In genomic region chr1:213568929-213569815, GRCh38 we compare ENCODE assay signal across 1 cellular context.
TF ChIP-seq lines count a peak whose summit lies in the region.

No MANE protein-coding gene starts in this region.

TF ChIP-seq in HepG2, 621 proteins besides CTCF, POLR2A, EP300 and RAD21 (continued from another document and continues in another):
- TF ChIP-seq ZBTB2 (CRISPR knock-in tag; IDR thresholded peaks at IDR 0.05; ENCODE audit: low read depth) = no peak
- no peak for TF ChIP-seq ZNF891 (CRISPR knock-in tag; IDR thresholded peaks at IDR 0.05)
- no peak for TF ChIP-seq NR2F1 (CRISPR knock-in tag; IDR thresholded peaks at IDR 0.05)
- TF ChIP-seq SALL2 (CRISPR knock-in tag; IDR thresholded peaks at IDR 0.05) = no peak
- no peak for TF ChIP-seq PLSCR1 (CRISPR knock-in tag; IDR thresholded peaks at IDR 0.05; ENCODE audit: borderline replicate concordance)
- TF ChIP-seq ZNF556 (CRISPR knock-in tag; IDR thresholded peaks at IDR 0.05; ENCODE audit: borderline replicate concordance) = 0 out of 2 replicates have a peak, but pooled peaks have one; percentile 17
- TF ChIP-seq BORCS8-MEF2B (CRISPR knock-in tag; IDR thresholded peaks at IDR 0.05) = no peak
- TF ChIP-seq POLR2G (IDR thresholded peaks at IDR 0.05; ENCODE audit: low read depth, low read length) = 0 out of 2 replicates have a peak, but pooled peaks have one; percentile 17
- no peak for TF ChIP-seq ZNF724P (CRISPR knock-in tag; IDR thresholded peaks at IDR 0.05; ENCODE audit: borderline replicate concordance)
- TF ChIP-seq HNF4A (CRISPR knock-in tag; IDR thresholded peaks at IDR 0.05) = peak; percentile 75
- TF ChIP-seq ZFP36L2 (CRISPR knock-in tag; IDR thresholded peaks at IDR 0.05) = no peak
- no peak for TF ChIP-seq GABPA (IDR thresholded peaks at IDR 0.05; ENCODE audit: low read depth, low read length)
- no peak for TF ChIP-seq GABPA (CRISPR knock-in tag; IDR thresholded peaks at IDR 0.05; ENCODE audit: low read depth)
- TF ChIP-seq ZNF572 (CRISPR knock-in tag; IDR thresholded peaks at IDR 0.05) = no peak
- TF ChIP-seq CCAR2 (optimal IDR thresholded peaks at IDR 0.05; ENCODE audit: low read depth, low read length) = no peak
- no peak for TF ChIP-seq SMC3 (IDR thresholded peaks at IDR 0.05; ENCODE audit: low read length)
- no peak for TF ChIP-seq ZNF280D (CRISPR knock-in tag; IDR thresholded peaks at IDR 0.05)
- no peak for TF ChIP-seq ZNF678 (CRISPR knock-in tag; IDR thresholded peaks at IDR 0.05)
- TF ChIP-seq ZNF224 (CRISPR knock-in tag; IDR thresholded peaks at IDR 0.05) = no peak
- TF ChIP-seq SMARCC2 (IDR thresholded peaks at IDR 0.05) = no peak
- TF ChIP-seq DBP (CRISPR knock-in tag; IDR thresholded peaks at IDR 0.05; ENCODE audit: not compliant biosample characterization) = no peak
- TF ChIP-seq KLF11 (CRISPR knock-in tag; IDR thresholded peaks at IDR 0.05) = no peak
- TF ChIP-seq ZNF629 (CRISPR knock-in tag; conservative IDR thresholded peaks at IDR 0.05) = no peak
- TF ChIP-seq FOSL2 (CRISPR knock-in tag; IDR thresholded peaks at IDR 0.05) = no peak
- no peak for TF ChIP-seq MLXIP (CRISPR knock-in tag; IDR thresholded peaks at IDR 0.05; ENCODE audit: borderline replicate concordance)
- TF ChIP-seq HOXA5 (CRISPR knock-in tag; IDR thresholded peaks at IDR 0.05) = no peak
- no peak; the same call in none of the 2 replicates for TF ChIP-seq ZMYM4 (CRISPR knock-in tag; IDR thresholded peaks at IDR 0.05)
- TF ChIP-seq NFRKB (IDR thresholded peaks at IDR 0.05) = no peak
- TF ChIP-seq ZNF713 (CRISPR knock-in tag; IDR thresholded peaks at IDR 0.05) = no peak
- TF ChIP-seq ZNF674 (CRISPR knock-in tag; IDR thresholded peaks at IDR 0.05; ENCODE audit: low read depth) = no peak
- no peak for TF ChIP-seq AKAP8 (CRISPR knock-in tag; IDR thresholded peaks at IDR 0.05)
- no peak for TF ChIP-seq FUBP1 (CRISPR knock-in tag; IDR thresholded peaks at IDR 0.05; ENCODE audit: borderline replicate concordance)
- TF ChIP-seq SAP130 (CRISPR knock-in tag; IDR thresholded peaks at IDR 0.05; ENCODE audit: low read depth) = 0 out of 2 replicates have a peak, but pooled peaks have one; percentile 41
- TF ChIP-seq ZNF30 (CRISPR knock-in tag; IDR thresholded peaks at IDR 0.05) = no peak
- no peak for TF ChIP-seq TFDP2 (CRISPR knock-in tag; IDR thresholded peaks at IDR 0.05)
- TF ChIP-seq KDM6A (CRISPR knock-in tag; IDR thresholded peaks at IDR 0.05; ENCODE audit: low read depth) = no peak
- no peak for TF ChIP-seq SRSF9 (IDR thresholded peaks at IDR 0.05; ENCODE audit: borderline replicate concordance, insufficient read depth, low read depth, low read length, poor library complexity, severe bottlenecking)
- TF ChIP-seq ZNF160 (CRISPR knock-in tag; IDR thresholded peaks at IDR 0.05) = no peak
- no peak; the same call in 1 of the 2 replicates for TF ChIP-seq TEF (CRISPR knock-in tag; IDR thresholded peaks at IDR 0.05)
- peak; percentile 75 for TF ChIP-seq RCOR2 (CRISPR knock-in tag; IDR thresholded peaks at IDR 0.05)
- TF ChIP-seq AGO1 (IDR thresholded peaks at IDR 0.05; ENCODE audit: low read depth, low read length, poor library complexity, severe bottlenecking) = no peak
- TF ChIP-seq ZNF530 (CRISPR knock-in tag; IDR thresholded peaks at IDR 0.05; ENCODE audit: low read depth) = no peak
- TF ChIP-seq ZNF75D (CRISPR knock-in tag; IDR thresholded peaks at IDR 0.05; ENCODE audit: borderline replicate concordance) = no peak
- TF ChIP-seq NRL (CRISPR knock-in tag; IDR thresholded peaks at IDR 0.05; ENCODE audit: borderline replicate concordance) = no peak
- TF ChIP-seq ZKSCAN1 (IDR thresholded peaks at IDR 0.05; ENCODE audit: low read length) = no peak
- TF ChIP-seq ZBTB7B (CRISPR knock-in tag; IDR thresholded peaks at IDR 0.05) = no peak
- no peak for TF ChIP-seq SRSF1 (optimal IDR thresholded peaks at IDR 0.05; ENCODE audit: low read depth, low read length)
- TF ChIP-seq KMT2A (CRISPR knock-in tag; IDR thresholded peaks at IDR 0.05) = no peak
- TF ChIP-seq ZKSCAN5 (CRISPR knock-in tag; IDR thresholded peaks at IDR 0.05) = no peak
- TF ChIP-seq MZF1 (CRISPR knock-in tag; IDR thresholded peaks at IDR 0.05; ENCODE audit: borderline replicate concordance) = no peak
- TF ChIP-seq HMGXB4 (CRISPR knock-in tag; IDR thresholded peaks at IDR 0.05; ENCODE audit: borderline replicate concordance in 1 of 2, low read depth in 1 of 2) = no peak
- TF ChIP-seq REST (IDR thresholded peaks at IDR 0.05; ENCODE audit: borderline replicate concordance in 1 of 2, low read depth in 1 of 2, low read length in 2 of 2) = no peak
